ENCODE assay signal across 31 cellular contexts in the genomic region with DNA sequence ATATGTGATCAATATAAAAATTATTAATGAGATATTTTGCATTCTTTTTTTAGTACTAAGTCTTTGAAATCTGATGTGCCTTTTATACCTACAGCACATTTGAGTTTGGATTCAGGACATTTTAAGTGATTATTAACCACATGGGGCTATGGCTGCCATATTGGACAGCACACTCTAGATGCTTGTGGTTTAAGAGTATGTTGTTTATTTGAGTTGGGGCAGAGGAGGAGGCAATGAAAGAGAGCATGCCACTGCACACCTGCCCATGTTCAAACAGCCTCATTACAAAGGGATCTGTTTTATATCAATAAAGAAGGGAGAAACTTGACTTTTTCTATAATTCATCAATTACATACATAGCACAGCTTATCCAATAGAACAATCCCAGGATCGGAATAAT.
DNase-seq lines count a peak whose midpoint lies in the region; ATAC-seq, FAIRE-seq and TF ChIP-seq lines count a peak whose summit lies in the region.
"Had no signal": no experiment of that assay in that cellular context is flagged by ENCODE, and none has a peak within 500 bp of the region (broad histone marks: within the 10 kb centered on the region; RNA-seq: fewer than 3 reads in every experiment).

No MANE protein-coding gene starts in this region.

- 91 to 97% (median 96%) methylated on average over 1 of the region's 1 CpG for WGBS in psoas muscle, 3 donors

- H3K36me3 Mint-ChIP-seq in activated CD4-positive, alpha-beta memory T cell treated with anti-CD3 and anti-CD28 coated beads, Interleukin-2, amount 10 ng/mL, durations not matched to agents 7 days and 5 days (ENCODE audit: low read depth): peaks cover 28% of the 10 kb centered on the region
- H3K36me3 Mint-ChIP-seq: natural killer cell had no signal

- peak; percentile 93 for DNase-seq in NCI-H2107 treated with DMSO at 0.1 percent for 48 hours (lab: John Stamatoyannopoulos, UW; ENCODE audit: unreplicated experiment)
- DNase-seq in NCI-H2107 (lab: John Stamatoyannopoulos, UW): no peak
- no peak for DNase-seq in HL-60 (ENCODE audit: low read depth in 1 of 2, low spot score in 1 of 2)
- peak; percentile 87 for DNase-seq in NCI-H510A treated with DMSO at 0.1 percent for 48 hours (lab: John Stamatoyannopoulos, UW)
- no peak for DNase-seq in psoas muscle
- no peak for DNase-seq in frontal cortex (ENCODE audit: low spot score in 2 of 2)
- DNase-seq in activated CD4-positive, alpha-beta memory T cell treated with anti-CD3 and anti-CD28 coated beads, Interleukin-2, amount 10 ng/mL, durations not matched to agents 7 days and 5 days: no peak
- no peak for DNase-seq in H54 (ENCODE audit: insufficient read length, low spot score)
- DNase-seq: activated B cell treated with CpG ODN at 0.5 μM for 24 hours; activated CD4-positive, alpha-beta T cell treated with anti-CD3 and anti-CD28 coated beads, Interleukin-2, amount 50 U/mL, for 1 hour; activated CD8-positive, alpha-beta memory T cell treated with anti-CD3 and anti-CD28 coated beads, Interleukin-2, amount 10 ng/mL, durations not matched to agents 7 days and 5 days; activated naive CD4-positive, alpha-beta T cell; activated T-cell treated with anti-CD3 and anti-CD28 coated beads, Interleukin-2, amount 50 U/mL, for 48 hours; body of pancreas; CD4-positive, alpha-beta memory T cell; left ventricle myocardium superior; midbrain; natural killer cell; NCI-H1092; NCI-H2081; occipital lobe; PC-9; SHP77; SW 1271; thyroid gland had no signal

- no peaks in the 10 kb centered on the region for H3K27me3 ChIP-seq in HL-60 (ENCODE audit: insufficient read depth, poor library complexity, severe bottlenecking)
- no peaks in the 10 kb centered on the region for H3K27me3 ChIP-seq in psoas muscle (ENCODE audit: insufficient read depth in 3 of 3, low read length in 2 of 3)
- H3K27me3 ChIP-seq: body of pancreas, gastroesophageal sphincter, thyroid gland, vagina had no signal

- TF ChIP-seq CTCF in HL-60 (IDR thresholded peaks at IDR 0.05; ENCODE audit: insufficient read depth, low read length) (no peak), psoas muscle (IDR thresholded peaks at IDR 0.05) (no peak)

- POLR2A ChIA-PET in activated CD4-positive, alpha-beta memory T cell treated with anti-CD3 and anti-CD28 coated beads, Interleukin-2, amount 10 ng/mL, durations not matched to agents 7 days and 5 days (lab: Charles Lee): interaction anchor here (2.4 kb wide), 1 partner anchor 10 kb away, joined by 10 read pairs; no protein-coding TSS in a partner anchor

- H3K9me3 Mint-ChIP-seq in activated CD4-positive, alpha-beta memory T cell treated with anti-CD3 and anti-CD28 coated beads, Interleukin-2, amount 10 ng/mL, durations not matched to agents 7 days and 5 days: no peaks in the 10 kb centered on the region
- H3K9me3 Mint-ChIP-seq: activated B cell treated with CpG ODN at 0.5 μM for 24 hours; CD4-positive, alpha-beta memory T cell; natural killer cell; stimulated activated naive CD8-positive, alpha-beta T cell treated with anti-CD3 and anti-CD28 coated beads, Interleukin-15, Interleukin-2, amounts not matched to agents 100 ng/mL and 50 ng/mL, for 24 hours had no signal

- peaks cover 10% of the 10 kb centered on the region for H3K4me1 Mint-ChIP-seq in activated CD4-positive, alpha-beta memory T cell treated with anti-CD3 and anti-CD28 coated beads, Interleukin-2, amount 10 ng/mL, durations not matched to agents 7 days and 5 days

- CTCF ChIA-PET in activated CD4-positive, alpha-beta memory T cell treated with anti-CD3 and anti-CD28 coated beads, Interleukin-2, amount 10 ng/mL, durations not matched to agents 7 days and 5 days (lab: Charles Lee): no interaction called here

- H3K36me3 ChIP-seq in psoas muscle (ENCODE audit: insufficient read depth in 1 of 2, low read depth in 1 of 2): no peaks in the 10 kb centered on the region
- H3K36me3 ChIP-seq: thyroid gland, vagina had no signal

- H3K9me3 ChIP-seq in psoas muscle: no peaks in the 10 kb centered on the region
- H3K9me3 ChIP-seq: body of pancreas, gastroesophageal sphincter, thyroid gland, vagina had no signal

- peaks cover 27% of the 10 kb centered on the region for H3K4me1 ChIP-seq in psoas muscle
- H3K4me1 ChIP-seq: thyroid gland, vagina had no signal

- H3K27ac Mint-ChIP-seq in activated CD4-positive, alpha-beta memory T cell treated with anti-CD3 and anti-CD28 coated beads, Interleukin-2, amount 10 ng/mL, durations not matched to agents 7 days and 5 days: no peak overlapping the region
- H3K27ac Mint-ChIP-seq: activated B cell treated with CpG ODN at 0.5 μM for 24 hours; activated CD8-positive, alpha-beta memory T cell treated with anti-CD3 and anti-CD28 coated beads, Interleukin-2, amount 10 ng/mL, durations not matched to agents 7 days and 5 days; natural killer cell; stimulated activated naive CD8-positive, alpha-beta T cell treated with anti-CD3 and anti-CD28 coated beads, Interleukin-15, Interleukin-2, amounts not matched to agents 100 ng/mL and 50 ng/mL, for 24 hours had no signal

- H3K27ac ChIP-seq in HL-60 (replicated peaks) (peak overlapping the region; percentile 52), psoas muscle (peak overlapping the region; percentile 71)
- H3K27ac ChIP-seq: gastroesophageal sphincter, PC-9, thyroid gland, vagina had no signal

- ATAC-seq in psoas muscle: peak in 2 of 4 donors; percentile 32 to 59
- ATAC-seq: activated CD8-positive, alpha-beta memory T cell treated with anti-CD3 and anti-CD28 coated beads, Interleukin-2, amount 10 ng/mL, durations not matched to agents 7 days and 5 days; gastroesophageal sphincter; natural killer cell had no signal

- H3K4me3 ChIP-seq in HL-60 (replicated peaks; ENCODE audit: insufficient read depth, low read length): no peak overlapping the region
- peak overlapping the region; percentile 19 for H3K4me3 ChIP-seq in psoas muscle
- H3K4me3 ChIP-seq: body of pancreas, gastroesophageal sphincter, PC-9, skin epidermis, thyroid gland, vagina had no signal

- intact Hi-C loops in psoas muscle (cut with DNase I): no loop called here

- no peak for FAIRE-seq in frontal cortex (lab: Jason Lieb, UNC)
- FAIRE-seq in H54 (lab: Jason Lieb, UNC): no peak
- FAIRE-seq: endometrium, GM18507 had no signal

- no peak overlapping the region for H3K4me3 Mint-ChIP-seq in activated CD4-positive, alpha-beta memory T cell treated with anti-CD3 and anti-CD28 coated beads, Interleukin-2, amount 10 ng/mL, durations not matched to agents 7 days and 5 days
- H3K4me3 Mint-ChIP-seq: activated B cell treated with CpG ODN at 0.5 μM for 24 hours; activated CD8-positive, alpha-beta memory T cell treated with anti-CD3 and anti-CD28 coated beads, Interleukin-2, amount 10 ng/mL, durations not matched to agents 7 days and 5 days; CD4-positive, alpha-beta memory T cell; natural killer cell; stimulated activated naive CD8-positive, alpha-beta T cell treated with anti-CD3 and anti-CD28 coated beads, Interleukin-15, Interleukin-2, amounts not matched to agents 100 ng/mL and 50 ng/mL, for 24 hours had no signal

- H3K27me3 Mint-ChIP-seq in activated CD4-positive, alpha-beta memory T cell treated with anti-CD3 and anti-CD28 coated beads, Interleukin-2, amount 10 ng/mL, durations not matched to agents 7 days and 5 days: no peaks in the 10 kb centered on the region
- H3K27me3 Mint-ChIP-seq: activated B cell treated with CpG ODN at 0.5 μM for 24 hours; activated CD8-positive, alpha-beta memory T cell treated with anti-CD3 and anti-CD28 coated beads, Interleukin-2, amount 10 ng/mL, durations not matched to agents 7 days and 5 days; CD4-positive, alpha-beta memory T cell had no signal

- no peak for TF ChIP-seq POLR2A in H54 (IDR thresholded peaks at IDR 0.05; ENCODE audit: low read depth, low read length)

Comparison
In these comparisons a context has a peak if more than half of its experiments do, and no peak if none do; other contexts are left out.
1. DNase-seq: peak in NCI-H2107 treated with DMSO at 0.1 percent for 48 hours (single experiment) and NCI-H510A treated with DMSO at 0.1 percent for 48 hours (single experiment); none in NCI-H2107 (single experiment), HL-60 (0 of 2), psoas muscle (0 of 2), frontal cortex (0 of 2), activated CD4-positive, alpha-beta memory T cell treated with anti-CD3 and anti-CD28 coated beads, Interleukin-2, amount 10 ng/mL, durations not matched to agents 7 days and 5 days (single experiment) and H54 (single experiment).